In genomic region chr1:51736702-51737101, GRCh38 we compare ENCODE assay signal across 8 cellular contexts.
DNase-seq lines count a peak whose midpoint lies in the region; ATAC-seq and TF ChIP-seq lines count a peak whose summit lies in the region.

No MANE protein-coding gene starts in this region.

- TF ChIP-seq POLR2A in erythroblast (IDR thresholded peaks at IDR 0.05; ENCODE audit: low read length), result no peak

- DNase-seq in NCI-H446 treated with DMSO at 0.1 percent for 48 hours (lab: John Stamatoyannopoulos, UW) (peak; percentile 3), erythroblast (lab: John Stamatoyannopoulos, UW) (peak; percentile 55 to 63), pulmonary artery endothelial cell (ENCODE audit: low read depth, low spot score) (peak; percentile 85), T1000 (lab: John Stamatoyannopoulos, UW) (no peak), germinal center (ENCODE audit: low spot score) (no peak)

- ATAC-seq in GM18868 (IDR thresholded peaks at IDR 0.05; ENCODE audit: unreplicated experiment) (peak; percentile 34), HG03457 (IDR thresholded peaks at IDR 0.05; ENCODE audit: unreplicated experiment) (no peak), GM21737 (IDR thresholded peaks at IDR 0.05; ENCODE audit: unreplicated experiment) (no peak)

Comparison
In these comparisons a context has a peak if more than half of its experiments do, and no peak if none do; other contexts are left out.
1. DNase-seq: peak in NCI-H446 treated with DMSO at 0.1 percent for 48 hours (single experiment), erythroblast (2 of 2) and pulmonary artery endothelial cell (single experiment); none in T1000 (single experiment) and germinal center (single experiment).